Comparison of ENCODE assay signal across 9 cellular contexts in the genomic region with DNA sequence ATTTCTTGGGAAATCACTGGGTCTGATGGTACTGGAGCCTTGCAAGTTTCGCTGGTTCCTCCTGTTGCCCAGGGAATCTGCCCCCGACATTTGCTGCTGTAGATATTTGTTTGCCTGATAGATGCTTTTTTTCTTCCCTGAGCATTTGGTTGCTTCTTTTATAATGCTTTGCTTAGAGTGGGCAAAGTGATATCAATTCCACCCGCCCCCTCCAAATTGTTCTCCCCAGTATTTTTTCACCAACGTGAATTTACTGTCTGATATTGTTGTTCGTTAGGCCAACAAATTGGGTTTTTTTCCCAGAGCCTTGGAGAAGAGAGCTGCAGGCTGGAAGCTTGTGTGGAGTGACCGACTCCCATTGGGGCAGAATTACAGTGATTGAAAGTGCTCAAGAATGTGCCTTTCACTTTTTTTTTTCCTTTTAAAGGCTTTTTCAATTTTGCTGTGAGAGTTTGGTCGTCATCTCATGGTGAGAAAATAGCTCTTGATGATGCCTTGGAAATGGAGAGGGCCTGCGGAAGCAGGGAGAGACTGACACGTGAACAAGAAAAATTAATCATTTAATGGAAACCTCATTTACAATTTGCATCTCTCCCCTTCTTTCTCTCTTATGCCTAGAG. TPM values are rescaled to one million over a fixed set of nuclear protein-coding genes. Genes with fewer than 3 reads are reported as not detected.
A peak's percentile ranks its signal among the peaks of the same experiment; 100 is the strongest.
DNase-seq lines count a peak whose midpoint lies in the region; ATAC-seq and TF ChIP-seq lines count a peak whose summit lies in the region.
"Had no signal": no experiment of that assay in that cellular context is flagged by ENCODE, and none has a peak within 500 bp of the region (broad histone marks: within the 10 kb centered on the region; RNA-seq: fewer than 3 reads in every experiment).

No MANE protein-coding gene starts in this region.

- no peak for ATAC-seq in GM21825 (IDR thresholded peaks at IDR 0.05; ENCODE audit: unreplicated experiment)

- H3K4ac ChIP-seq in mesenchymal stem cell (ENCODE audit: low read depth in 1 of 2, low read length in 2 of 2) = peak overlapping the region; percentile 13 to 55

- H3K14ac ChIP-seq in mesenchymal stem cell (ENCODE audit: low read length in 2 of 2) = no peak overlapping the region

- peak overlapping the region; percentile 77 for H2BK120ac ChIP-seq in mesenchymal stem cell (ENCODE audit: low read depth, low read length)

- H3K18ac ChIP-seq in mesenchymal stem cell (ENCODE audit: low read depth in 1 of 2, low read length in 2 of 2) = peak overlapping the region in 1 of 2 experiments; percentile 8

- H2BK5ac ChIP-seq in mesenchymal stem cell (ENCODE audit: low read depth, low read length, poor library complexity, severe bottlenecking) = no peak overlapping the region

- H3K9ac ChIP-seq in adipocyte (ENCODE audit: low read length) (peak overlapping the region; percentile 90), mesenchymal stem cell (ENCODE audit: low read length) (peak overlapping the region; percentile 88)

- no peak for TF ChIP-seq POLR2A in uterus (IDR thresholded peaks at IDR 0.05)

- H3K23ac ChIP-seq in mesenchymal stem cell (ENCODE audit: low read length in 2 of 2) = no peak overlapping the region

- peak overlapping the region; percentile 100 for H3K4me2 ChIP-seq in mesenchymal stem cell (ENCODE audit: low read length, poor library complexity, severe bottlenecking)

- peaks cover 12% of the 10 kb centered on the region for H3K79me1 ChIP-seq in mesenchymal stem cell (replicated peaks; ENCODE audit: low read length, poor library complexity, severe bottlenecking)

- H3K27ac ChIP-seq in cardiac muscle cell = no peak overlapping the region
- H3K27ac ChIP-seq in mesenchymal stem cell (ENCODE audit: low read length, poor library complexity, severe bottlenecking) = peak overlapping the region; percentile 59
- peak overlapping the region; percentile 99 to 100 for H3K27ac ChIP-seq in uterus

- intact Hi-C loops in cardiac septum (cut with DNase I) (loop anchor here (5.0 to 10.0 kb wide), 3 partner anchors 42 to 445 kb away; a partner anchor contains a TSS), uterus (cut with DNase I; ENCODE audit: low total_unique reads) (loop anchor here (5.0 kb wide), 1 partner anchor 42 kb away; no protein-coding TSS in a partner anchor)

- H3K9me3 ChIP-seq in cardiac muscle cell (ENCODE audit: low read depth) (no peaks in the 10 kb centered on the region), adipocyte (ENCODE audit: control insufficient read depth, low read length) (no peaks in the 10 kb centered on the region), mesenchymal stem cell (ENCODE audit: control insufficient read depth, low read length) (no peaks in the 10 kb centered on the region), uterus (no peaks in the 10 kb centered on the region)

- peaks cover 22% of the 10 kb centered on the region for H3K4me1 ChIP-seq in cardiac muscle cell (ENCODE audit: low read depth)
- peaks cover 57% of the 10 kb centered on the region for H3K4me1 ChIP-seq in adipocyte (ENCODE audit: control insufficient read depth, insufficient read depth, low read length)
- peaks cover 8% of the 10 kb centered on the region for H3K4me1 ChIP-seq in mesenchymal stem cell (ENCODE audit: control insufficient read depth, insufficient read depth, low read depth, low read length)
- H3K4me1 ChIP-seq in uterus = peaks cover 0 to 6% of the 10 kb centered on the region in 2 donors

- H3K27me3 ChIP-seq in cardiac muscle cell (no peaks in the 10 kb centered on the region), adipocyte (replicated peaks; ENCODE audit: control insufficient read depth, insufficient read depth, low read length) (no peaks in the 10 kb centered on the region), mesenchymal stem cell (ENCODE audit: control insufficient read depth in 1 of 2, insufficient read depth in 1 of 2, low read length in 2 of 2) (no peaks in the 10 kb centered on the region), uterus (no peaks in the 10 kb centered on the region)

- no peak for TF ChIP-seq CTCF in cardiac muscle cell (IDR thresholded peaks at IDR 0.05; ENCODE audit: low read depth, low read length)
- TF ChIP-seq CTCF in uterus (IDR thresholded peaks at IDR 0.05) = no peak

- H4K91ac ChIP-seq in mesenchymal stem cell (ENCODE audit: low read length) = no peak overlapping the region

- peak overlapping the region; percentile 76 for H3K4me3 ChIP-seq in cardiac muscle cell
- peak overlapping the region; percentile 95 for H3K4me3 ChIP-seq in adipocyte (ENCODE audit: low read length)
- peak overlapping the region in 1 of 2 experiments; percentile 89 for H3K4me3 ChIP-seq in mesenchymal stem cell (ENCODE audit: insufficient read depth in 1 of 2, low read depth in 1 of 2, low read length in 2 of 2)
- peak overlapping the region in 1 of 2 donors; percentile 90 for H3K4me3 ChIP-seq in uterus

- H2BK15ac ChIP-seq in mesenchymal stem cell (ENCODE audit: low read depth, poor library complexity, severe bottlenecking) = no peak overlapping the region

- no peak overlapping the region for H2AFZ ChIP-seq in mesenchymal stem cell (ENCODE audit: low read depth, low read length)

- H2AK5ac ChIP-seq in mesenchymal stem cell (ENCODE audit: low read length, severe bottlenecking) = peak overlapping the region; percentile 17

- H3K36me3 ChIP-seq in cardiac muscle cell (no peaks in the 10 kb centered on the region), adipocyte (ENCODE audit: control insufficient read depth, insufficient read depth, low read length, severe bottlenecking) (no peaks in the 10 kb centered on the region), mesenchymal stem cell (ENCODE audit: control insufficient read depth in 1 of 2, insufficient read depth in 2 of 2, low read depth in 1 of 2, low read length in 2 of 2) (peaks cover 0 to 2% of the 10 kb centered on the region in 2 experiments), uterus (no peaks in the 10 kb centered on the region)

- no peak overlapping the region for H2BK12ac ChIP-seq in mesenchymal stem cell (ENCODE audit: low read length in 2 of 2)

- H4K8ac ChIP-seq in mesenchymal stem cell (ENCODE audit: low read length) = no peak overlapping the region

- peak in 1 of 2 donors; percentile 40 for DNase-seq in cardiac muscle cell (ENCODE audit: low read depth in 1 of 2, low spot score in 1 of 2)
- DNase-seq in cardiac septum (ENCODE audit: low spot score) = no peak
- peak; percentile 45 for DNase-seq in adipocyte (ENCODE audit: low read depth)
- DNase-seq in mesenchymal stem cell = peak; percentile 52
- DNase-seq in uterus = no peak
- DNase-seq in retina = no peak
- DNase-seq in RKO (ENCODE audit: low spot score) = no peak
- DNase-seq: DMS79 had no signal

- 11% methylated on average over 4 of the region's 9 CpGs for WGBS in mesenchymal stem cell

RNA-seq across cellular contexts. Expression of a gene that starts 2.5 kb away (rescaled TPM):
- 9.2 and 18.3 TPM in 2 replicates for total RNA-seq in cardiac muscle cell
- 3.5 and 10.1 TPM in 2 replicates for polyA plus RNA-seq in cardiac muscle cell
- 17.6 TPM for total RNA-seq in cardiac septum
- polyA plus RNA-seq in mesenchymal stem cell (2013, experiment 1 of 2) = 56.5 TPM
- 57.3 TPM for polyA plus RNA-seq in mesenchymal stem cell (2013, experiment 2 of 2)
- 10 to 100 TPM; 11.6 to 34.6 (median 14.1) TPM for total RNA-seq in uterus

RNA-seq across cellular contexts. Expression of a gene that starts 31.2 kb away (rescaled TPM):
- total RNA-seq in cardiac muscle cell (116 and 204 TPM in 2 replicates), cardiac septum (220 TPM), uterus (100 to 1,000 TPM in 3 of 4 donors, 10 to 100 TPM in 1; 90.6 to 231 (median 141) TPM)
- 360 and 413 TPM in 2 replicates for polyA plus RNA-seq in cardiac muscle cell
- 95.8 TPM for polyA plus RNA-seq in mesenchymal stem cell (2013, experiment 1 of 2)
- 97.4 TPM for polyA plus RNA-seq in mesenchymal stem cell (2013, experiment 2 of 2)

RNA-seq across cellular contexts. Expression of a gene that starts 44.3 kb away (rescaled TPM):
- 21.4 and 25.9 TPM in 2 replicates for total RNA-seq in cardiac muscle cell
- polyA plus RNA-seq in cardiac muscle cell = 51.5 and 53.2 TPM in 2 replicates
- 44.0 TPM for total RNA-seq in cardiac septum
- 14.4 TPM for polyA plus RNA-seq in mesenchymal stem cell (2013, experiment 1 of 2)
- polyA plus RNA-seq in mesenchymal stem cell (2013, experiment 2 of 2) = 17.1 TPM
- 10 to 100 TPM in 3 of 4 donors, 1 to 10 TPM in 1; 1.2 to 22.1 (median 14.8) TPM for total RNA-seq in uterus

Comparison
In these comparisons a context has a peak if more than half of its experiments do, and no peak if none do; other contexts are left out.
1. DNase-seq: peak in adipocyte (single experiment) and mesenchymal stem cell (single experiment); none in cardiac septum (single experiment), uterus (0 of 2), retina (single experiment) and RKO (single experiment).